ENCODE assay signal across 1 cellular context in genomic region chr22:17787159-17788022, GRCh38.
TF ChIP-seq lines count a peak whose summit lies in the region.

No MANE protein-coding gene starts in this region.

TF ChIP-seq in HepG2, 621 proteins besides CTCF, POLR2A, EP300 and RAD21:
- TF ChIP-seq ZNF687 (CRISPR knock-in tag; IDR thresholded peaks at IDR 0.05) (peak; percentile 31; the same call in 1 of the 2 replicates), FOXK1 (CRISPR knock-in tag; IDR thresholded peaks at IDR 0.05; ENCODE audit: borderline replicate concordance, low read depth) (no peak), ZFP91 (CRISPR knock-in tag; IDR thresholded peaks at IDR 0.05; ENCODE audit: borderline replicate concordance) (peak; percentile 30; the same call in 1 of the 2 replicates), DBP (CRISPR knock-in tag; IDR thresholded peaks at IDR 0.05; ENCODE audit: not compliant biosample characterization) (no peak), ZNF746 (CRISPR knock-in tag; IDR thresholded peaks at IDR 0.05) (no peak), CREM (IDR thresholded peaks at IDR 0.05) (peak; percentile 1; the same call in 1 of the 2 replicates), CREM (CRISPR knock-in tag; IDR thresholded peaks at IDR 0.05) (no peak), ZGPAT (CRISPR knock-in tag; IDR thresholded peaks at IDR 0.05) (peak; percentile 5; the same call in 1 of the 2 replicates), UBTF (CRISPR knock-in tag; IDR thresholded peaks at IDR 0.05) (peak; percentile 35; the same call in 1 of the 2 replicates), TFE3 (CRISPR knock-in tag; IDR thresholded peaks at IDR 0.05) (no peak), ZNF251 (CRISPR knock-in tag; IDR thresholded peaks at IDR 0.05) (no peak), DR1 (CRISPR knock-in tag; IDR thresholded peaks at IDR 0.05) (0 out of 2 replicates have a peak, but pooled peaks have one; percentile 7)
TF ChIP-seq in HepG2: peak in this region for 6.
